ENCODE assay signal across 8 cellular contexts in the genomic region with DNA sequence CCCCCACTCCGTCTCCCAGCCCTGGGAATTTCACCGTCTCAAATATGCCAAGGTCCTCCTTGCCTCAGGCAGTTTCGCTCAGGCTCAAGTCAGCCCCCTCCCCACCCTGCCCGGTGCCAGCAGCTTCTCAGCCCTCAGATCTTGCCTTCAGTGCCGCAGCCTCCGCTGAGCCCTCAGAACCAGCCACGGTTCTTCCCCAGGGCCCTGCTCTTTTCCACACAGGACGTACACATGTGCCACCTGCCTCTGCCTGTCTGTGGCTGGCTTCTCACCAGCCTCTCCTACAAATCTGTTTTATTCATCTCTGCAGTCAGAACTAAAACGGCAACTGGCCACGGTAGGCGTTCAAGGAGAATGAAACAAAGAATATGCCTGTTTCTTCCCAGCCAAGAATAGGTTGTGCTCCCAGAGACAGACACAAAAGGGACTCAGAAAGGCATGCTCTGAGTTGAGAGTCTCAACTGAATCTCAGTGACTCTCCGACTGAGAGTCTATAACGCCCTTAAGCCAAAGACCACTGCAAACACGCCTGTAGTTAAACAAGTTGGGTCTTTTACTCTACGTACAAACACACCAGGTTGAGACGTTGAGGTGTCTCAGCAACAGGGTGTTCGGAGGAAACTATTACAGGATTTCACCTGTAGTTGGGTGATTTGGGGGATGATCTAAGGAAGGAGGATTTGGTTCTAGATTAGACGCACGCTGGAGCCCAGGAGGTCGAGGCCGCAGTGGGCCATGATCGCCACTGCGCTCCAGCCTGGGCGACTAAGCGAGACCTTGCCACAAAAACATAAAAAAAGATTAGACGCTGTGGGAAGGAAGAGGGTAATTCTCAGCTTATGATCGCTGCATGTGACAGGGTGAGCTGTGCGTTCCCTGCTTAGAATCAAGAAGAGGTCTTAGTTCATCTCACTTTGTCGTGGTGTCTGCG. TPM values are rescaled to one million over a fixed set of nuclear protein-coding genes. Genes with fewer than 3 reads are reported as not detected.
DNase-seq lines count a peak whose midpoint lies in the region; ATAC-seq and TF ChIP-seq lines count a peak whose summit lies in the region.

No MANE protein-coding gene starts in this region.

- peak; percentile 77 for DNase-seq in activated CD4-positive, alpha-beta T cell treated with anti-CD3 and anti-CD28 coated beads, Interleukin-2, amount 10 ng/mL, durations not matched to agents 24 days and 14 days
- no peak for DNase-seq in activated CD4-positive, alpha-beta T cell treated with anti-CD3 and anti-CD28 coated beads for 1 hour
- DNase-seq in RWPE2 (ENCODE audit: low spot score) = no peak
- DNase-seq in epithelial cell of proximal tubule (ENCODE audit: low read depth) = no peak
- peak; percentile 11 for DNase-seq in renal cortical epithelial cell (ENCODE audit: low read depth)
- no peak for DNase-seq in NCI-H2171 (lab: John Stamatoyannopoulos, UW)
- no peak for DNase-seq in inferior parietal cortex (ENCODE audit: extremely low spot score)

- no peaks in the 10 kb centered on the region for H3K27me3 ChIP-seq in RWPE2 (ENCODE audit: insufficient read depth, poor library complexity, severe bottlenecking)

- H3K27ac ChIP-seq in RWPE2 (ENCODE audit: poor library complexity, severe bottlenecking) = peak overlapping the region; percentile 65

- H3K4me3 ChIP-seq in RWPE2 (ENCODE audit: severe bottlenecking) (peak overlapping the region; percentile 55), epithelial cell of proximal tubule (ENCODE audit: low read depth, low read length) (peak overlapping the region; percentile 85)

- H3K27ac Mint-ChIP-seq in activated CD4-positive, alpha-beta T cell treated with anti-CD3 and anti-CD28 coated beads, Interleukin-2, amount 10 ng/mL, durations not matched to agents 24 days and 14 days = peak overlapping the region; percentile 91

- H3K36me3 Mint-ChIP-seq in activated CD4-positive, alpha-beta T cell treated with anti-CD3 and anti-CD28 coated beads, Interleukin-2, amount 10 ng/mL, durations not matched to agents 24 days and 14 days (ENCODE audit: low read depth) = peaks cover 7% of the 10 kb centered on the region

- no peaks in the 10 kb centered on the region for H3K9me3 Mint-ChIP-seq in activated CD4-positive, alpha-beta T cell treated with anti-CD3 and anti-CD28 coated beads, Interleukin-2, amount 10 ng/mL, durations not matched to agents 24 days and 14 days

- H3K4me1 ChIP-seq in RWPE2 (ENCODE audit: insufficient read depth, poor library complexity, severe bottlenecking) = no peaks in the 10 kb centered on the region

- H3K36me3 ChIP-seq in RWPE2 (ENCODE audit: low read depth) = no peaks in the 10 kb centered on the region

- H3K9me3 ChIP-seq in RWPE2 (ENCODE audit: severe bottlenecking) = no peaks in the 10 kb centered on the region

- TF ChIP-seq CTCF in RWPE2 (IDR thresholded peaks at IDR 0.05; ENCODE audit: poor library complexity, severe bottlenecking) = no peak
- TF ChIP-seq CTCF in epithelial cell of proximal tubule (conservative IDR thresholded peaks at IDR 0.05; ENCODE audit: low read depth, low read length) = no peak

- ATAC-seq in RWPE2 (ENCODE audit: low read depth) (no peak), HG03571 (IDR thresholded peaks at IDR 0.05; ENCODE audit: unreplicated experiment) (no peak)

- intact Hi-C loops in activated CD4-positive, alpha-beta T cell treated with anti-CD3 and anti-CD28 coated beads, Interleukin-2, amount 10 ng/mL, durations not matched to agents 24 days and 14 days (cut with micrococcal nuclease) = loop anchor here (1.0 to 5.0 kb wide), 9 partner anchors 14 to 112 kb away; partner anchors contain the start of genes DPP7, LRRC26, NDOR1 and NPDC1

- H3K4me3 Mint-ChIP-seq in activated CD4-positive, alpha-beta T cell treated with anti-CD3 and anti-CD28 coated beads, Interleukin-2, amount 10 ng/mL, durations not matched to agents 24 days and 14 days = peak overlapping the region; percentile 86

- peaks cover 3% of the 10 kb centered on the region for H3K27me3 Mint-ChIP-seq in activated CD4-positive, alpha-beta T cell treated with anti-CD3 and anti-CD28 coated beads, Interleukin-2, amount 10 ng/mL, durations not matched to agents 24 days and 14 days

- peaks cover 24% of the 10 kb centered on the region for H3K4me1 Mint-ChIP-seq in activated CD4-positive, alpha-beta T cell treated with anti-CD3 and anti-CD28 coated beads, Interleukin-2, amount 10 ng/mL, durations not matched to agents 24 days and 14 days

RNA-seq across cellular contexts. Expression of gene GRIN1, which starts 10.5 kb away (rescaled TPM):
- 0.07 TPM in 1 of 2 replicates, not detected in the other for total RNA-seq in activated CD4-positive, alpha-beta T cell treated with anti-CD3 and anti-CD28 coated beads, Interleukin-2, amount 10 ng/mL, durations not matched to agents 24 days and 14 days
- total RNA-seq in epithelial cell of proximal tubule (not detected in 2 replicates), renal cortical epithelial cell (0.30 TPM in 1 of 2 replicates, not detected in the other)

RNA-seq across cellular contexts. Expression of gene DPP7, which starts 13.9 kb away (rescaled TPM):
- 365 and 375 TPM in 2 replicates for total RNA-seq in activated CD4-positive, alpha-beta T cell treated with anti-CD3 and anti-CD28 coated beads, Interleukin-2, amount 10 ng/mL, durations not matched to agents 24 days and 14 days
- total RNA-seq in epithelial cell of proximal tubule (66.9 and 125 TPM in 2 replicates), renal cortical epithelial cell (42.3 and 70.2 TPM in 2 replicates)

RNA-seq across cellular contexts. Expression of gene LRRC26, which starts 41.4 kb away (rescaled TPM):
- total RNA-seq in activated CD4-positive, alpha-beta T cell treated with anti-CD3 and anti-CD28 coated beads, Interleukin-2, amount 10 ng/mL, durations not matched to agents 24 days and 14 days = not detected in 2 replicates
- total RNA-seq in epithelial cell of proximal tubule (not detected in 2 replicates), renal cortical epithelial cell (not detected in 2 replicates)

RNA-seq across cellular contexts. Expression of gene MAN1B1, which starts 41.6 kb away (rescaled TPM):
- total RNA-seq in activated CD4-positive, alpha-beta T cell treated with anti-CD3 and anti-CD28 coated beads, Interleukin-2, amount 10 ng/mL, durations not matched to agents 24 days and 14 days = 49.7 and 50.1 TPM in 2 replicates
- 46.0 and 74.3 TPM in 2 replicates for total RNA-seq in epithelial cell of proximal tubule
- total RNA-seq in renal cortical epithelial cell = 67.6 and 71.4 TPM in 2 replicates

RNA-seq across cellular contexts. Expression of gene TMEM210, which starts 43.4 kb away (rescaled TPM):
- not detected in 2 replicates for total RNA-seq in activated CD4-positive, alpha-beta T cell treated with anti-CD3 and anti-CD28 coated beads, Interleukin-2, amount 10 ng/mL, durations not matched to agents 24 days and 14 days
- total RNA-seq in epithelial cell of proximal tubule = not detected in 2 replicates
- total RNA-seq in renal cortical epithelial cell = not detected in 2 replicates

Comparison
In these comparisons a context has a peak if more than half of its experiments do, and no peak if none do; other contexts are left out.
1. DNase-seq: peak in activated CD4-positive, alpha-beta T cell treated with anti-CD3 and anti-CD28 coated beads, Interleukin-2, amount 10 ng/mL, durations not matched to agents 24 days and 14 days (single experiment) and renal cortical epithelial cell (single experiment); none in activated CD4-positive, alpha-beta T cell treated with anti-CD3 and anti-CD28 coated beads for 1 hour (single experiment), RWPE2 (single experiment), epithelial cell of proximal tubule (single experiment), NCI-H2171 (single experiment) and inferior parietal cortex (single experiment).